7 cellular contexts compared by ENCODE assay signal in the genomic region with DNA sequence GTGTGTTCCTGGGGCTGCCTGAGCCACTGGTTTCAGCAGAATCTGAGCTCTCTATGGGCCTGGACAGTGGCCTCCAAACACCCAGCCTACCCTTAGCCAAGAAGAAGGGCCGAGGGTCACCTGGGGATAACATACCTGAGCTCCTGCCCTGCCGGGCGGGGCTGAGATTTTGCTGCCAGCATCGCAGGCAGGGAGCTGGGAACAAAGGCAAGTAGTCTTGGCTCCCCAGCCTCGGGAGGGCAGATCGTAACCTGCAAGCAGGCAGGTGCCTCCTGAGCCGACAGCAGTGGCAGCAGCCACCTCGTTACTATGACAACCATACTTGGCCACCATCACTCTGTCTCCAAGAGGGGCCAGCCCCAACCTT. TPM values are rescaled to one million over a fixed set of nuclear protein-coding genes. Genes with fewer than 3 reads are reported as not detected.
A peak's percentile ranks its signal among the peaks of the same experiment; 100 is the strongest.
DNase-seq lines count a peak whose midpoint lies in the region; ATAC-seq, FAIRE-seq and TF ChIP-seq lines count a peak whose summit lies in the region.

No MANE protein-coding gene starts in this region.

- WGBS in esophagus, 2 donors = 42 to 53% methylated on average over 8 of the region's 8 CpGs
- 25 to 61% (median 27%) methylated on average over 8 of the region's 8 CpGs for WGBS in small intestine, 3 donors

- no peaks in the 10 kb centered on the region for H3K79me2 ChIP-seq in GM23338 (replicated peaks; ENCODE audit: insufficient read depth)

- H3K4me1 ChIP-seq in GM23338 (ENCODE audit: insufficient read depth) (no peaks in the 10 kb centered on the region), esophagus (ENCODE audit: control insufficient read depth in 2 of 2, insufficient read depth in 2 of 2, low read length in 1 of 2) (peaks cover 16 to 40% of the 10 kb centered on the region in 2 donors), small intestine (ENCODE audit: control insufficient read depth in 2 of 2, insufficient read depth in 1 of 2, low read depth in 1 of 2, low read length in 1 of 2) (peaks cover 2 to 27% of the 10 kb centered on the region in 2 donors)

- no peak for TF ChIP-seq CTCF in GM23338 (conservative IDR thresholded peaks at IDR 0.05; ENCODE audit: low read depth in 2 of 2)

- H3K9me3 ChIP-seq in esophagus (ENCODE audit: control insufficient read depth in 2 of 2, insufficient read depth in 1 of 2, low read depth in 1 of 2, low read length in 1 of 2) (no peaks in the 10 kb centered on the region), small intestine (ENCODE audit: control insufficient read depth, low read depth) (no peaks in the 10 kb centered on the region)

- no peak overlapping the region for H3K4me3 ChIP-seq in GM23338
- H3K4me3 ChIP-seq in esophagus (ENCODE audit: low read depth in 1 of 2, low read length in 2 of 2) = no peak overlapping the region
- no peak overlapping the region for H3K4me3 ChIP-seq in small intestine (ENCODE audit: low read depth in 1 of 2, low read length in 2 of 2)

- H3K4me2 ChIP-seq in GM23338 = no peak overlapping the region

- no peak overlapping the region for H2AFZ ChIP-seq in GM23338

- no peak for DNase-seq in GM23338 (ENCODE audit: low spot score)
- DNase-seq in NCI-H774 (lab: John Stamatoyannopoulos, UW) = peak; percentile 44
- peak; percentile 91 for DNase-seq in small intestine
- no peak for DNase-seq in SIG-M5 treated with dmso at 0.1 percent for 504 hours (lab: John Stamatoyannopoulos, UW; ENCODE audit: unreplicated experiment)
- DNase-seq in NCI-H2081 treated with DMSO at 0.1 percent for 48 hours (lab: John Stamatoyannopoulos, UW) = no peak
- no peak for DNase-seq in 8988T

- H3K27me3 ChIP-seq in GM23338 (ENCODE audit: insufficient read depth) (no peaks in the 10 kb centered on the region), esophagus (ENCODE audit: control insufficient read depth in 1 of 2, insufficient read depth in 2 of 2, low read length in 2 of 2) (no peaks in the 10 kb centered on the region), small intestine (ENCODE audit: control insufficient read depth in 2 of 2, insufficient read depth in 2 of 2, low read length in 2 of 2) (no peaks in the 10 kb centered on the region)

- H3K9me2 ChIP-seq in GM23338 (ENCODE audit: insufficient read depth) = no peaks in the 10 kb centered on the region

- H3F3A ChIP-seq in GM23338 (replicated peaks; ENCODE audit: low read depth) = peaks cover 14% of the 10 kb centered on the region

- H3K4me3 Mint-ChIP-seq in GM23338 = no peak overlapping the region

- H4K20me1 ChIP-seq in GM23338 (replicated peaks; ENCODE audit: insufficient read depth) = no peaks in the 10 kb centered on the region

- H3K27ac Mint-ChIP-seq in GM23338 = no peak overlapping the region

- H3K36me3 ChIP-seq in GM23338 (ENCODE audit: insufficient read depth) (no peaks in the 10 kb centered on the region), esophagus (ENCODE audit: control insufficient read depth in 2 of 2, insufficient read depth in 2 of 2, low read length in 1 of 2) (no peaks in the 10 kb centered on the region), small intestine (ENCODE audit: control insufficient read depth in 2 of 2, insufficient read depth in 2 of 2, low read length in 2 of 2) (no peaks in the 10 kb centered on the region)

- peak; percentile 59 for ATAC-seq in GM23338

- peaks cover 2% of the 10 kb centered on the region for H3K27me3 Mint-ChIP-seq in GM23338 (ENCODE audit: insufficient read depth, low read depth, poor library complexity)

- no peaks in the 10 kb centered on the region for H3K9me3 Mint-ChIP-seq in GM23338

- no peak overlapping the region for H3K27ac ChIP-seq in GM23338 (ENCODE audit: low read depth)
- peak overlapping the region; percentile 96 to 98 for H3K27ac ChIP-seq in esophagus (ENCODE audit: low read depth in 2 of 2, low read length in 1 of 2)
- H3K27ac ChIP-seq in small intestine (ENCODE audit: low read depth in 1 of 2, low read length in 1 of 2) = peak overlapping the region; percentile 93 to 96

- no peak for FAIRE-seq in small intestine (lab: Jason Lieb, UNC)

- H3K4me1 Mint-ChIP-seq in GM23338 = peaks cover 7% of the 10 kb centered on the region; the same call in 1 of the 3 replicates

- H3K36me3 Mint-ChIP-seq in GM23338 (ENCODE audit: low read depth) = no peaks in the 10 kb centered on the region

TF ChIP-seq in GM23338, 12 proteins besides CTCF, POLR2A, EP300 and RAD21 (continues in another document):
- TF ChIP-seq CREB1 (CRISPR knock-in tag; IDR thresholded peaks at IDR 0.05; ENCODE audit: low read depth) (no peak), EZH2 (IDR thresholded peaks at IDR 0.05; ENCODE audit: low read depth, unreplicated experiment) (no peak), ZNF114 (CRISPR knock-in tag; IDR thresholded peaks at IDR 0.05) (no peak), EZH2phosphoT487 (IDR thresholded peaks at IDR 0.05; ENCODE audit: unreplicated experiment) (no peak), STAT1 (IDR thresholded peaks at IDR 0.05; ENCODE audit: unreplicated experiment) (no peak), JUNB (IDR thresholded peaks at IDR 0.05; ENCODE audit: unreplicated experiment) (no peak), ZNF331 (CRISPR knock-in tag; IDR thresholded peaks at IDR 0.05; ENCODE audit: low read depth) (no peak), POLR2AphosphoS5 (IDR thresholded peaks at IDR 0.05; ENCODE audit: low read depth) (no peak), NANOG (IDR thresholded peaks at IDR 0.05; ENCODE audit: borderline replicate concordance) (no peak)
- TF ChIP-seq, protein P1, sequence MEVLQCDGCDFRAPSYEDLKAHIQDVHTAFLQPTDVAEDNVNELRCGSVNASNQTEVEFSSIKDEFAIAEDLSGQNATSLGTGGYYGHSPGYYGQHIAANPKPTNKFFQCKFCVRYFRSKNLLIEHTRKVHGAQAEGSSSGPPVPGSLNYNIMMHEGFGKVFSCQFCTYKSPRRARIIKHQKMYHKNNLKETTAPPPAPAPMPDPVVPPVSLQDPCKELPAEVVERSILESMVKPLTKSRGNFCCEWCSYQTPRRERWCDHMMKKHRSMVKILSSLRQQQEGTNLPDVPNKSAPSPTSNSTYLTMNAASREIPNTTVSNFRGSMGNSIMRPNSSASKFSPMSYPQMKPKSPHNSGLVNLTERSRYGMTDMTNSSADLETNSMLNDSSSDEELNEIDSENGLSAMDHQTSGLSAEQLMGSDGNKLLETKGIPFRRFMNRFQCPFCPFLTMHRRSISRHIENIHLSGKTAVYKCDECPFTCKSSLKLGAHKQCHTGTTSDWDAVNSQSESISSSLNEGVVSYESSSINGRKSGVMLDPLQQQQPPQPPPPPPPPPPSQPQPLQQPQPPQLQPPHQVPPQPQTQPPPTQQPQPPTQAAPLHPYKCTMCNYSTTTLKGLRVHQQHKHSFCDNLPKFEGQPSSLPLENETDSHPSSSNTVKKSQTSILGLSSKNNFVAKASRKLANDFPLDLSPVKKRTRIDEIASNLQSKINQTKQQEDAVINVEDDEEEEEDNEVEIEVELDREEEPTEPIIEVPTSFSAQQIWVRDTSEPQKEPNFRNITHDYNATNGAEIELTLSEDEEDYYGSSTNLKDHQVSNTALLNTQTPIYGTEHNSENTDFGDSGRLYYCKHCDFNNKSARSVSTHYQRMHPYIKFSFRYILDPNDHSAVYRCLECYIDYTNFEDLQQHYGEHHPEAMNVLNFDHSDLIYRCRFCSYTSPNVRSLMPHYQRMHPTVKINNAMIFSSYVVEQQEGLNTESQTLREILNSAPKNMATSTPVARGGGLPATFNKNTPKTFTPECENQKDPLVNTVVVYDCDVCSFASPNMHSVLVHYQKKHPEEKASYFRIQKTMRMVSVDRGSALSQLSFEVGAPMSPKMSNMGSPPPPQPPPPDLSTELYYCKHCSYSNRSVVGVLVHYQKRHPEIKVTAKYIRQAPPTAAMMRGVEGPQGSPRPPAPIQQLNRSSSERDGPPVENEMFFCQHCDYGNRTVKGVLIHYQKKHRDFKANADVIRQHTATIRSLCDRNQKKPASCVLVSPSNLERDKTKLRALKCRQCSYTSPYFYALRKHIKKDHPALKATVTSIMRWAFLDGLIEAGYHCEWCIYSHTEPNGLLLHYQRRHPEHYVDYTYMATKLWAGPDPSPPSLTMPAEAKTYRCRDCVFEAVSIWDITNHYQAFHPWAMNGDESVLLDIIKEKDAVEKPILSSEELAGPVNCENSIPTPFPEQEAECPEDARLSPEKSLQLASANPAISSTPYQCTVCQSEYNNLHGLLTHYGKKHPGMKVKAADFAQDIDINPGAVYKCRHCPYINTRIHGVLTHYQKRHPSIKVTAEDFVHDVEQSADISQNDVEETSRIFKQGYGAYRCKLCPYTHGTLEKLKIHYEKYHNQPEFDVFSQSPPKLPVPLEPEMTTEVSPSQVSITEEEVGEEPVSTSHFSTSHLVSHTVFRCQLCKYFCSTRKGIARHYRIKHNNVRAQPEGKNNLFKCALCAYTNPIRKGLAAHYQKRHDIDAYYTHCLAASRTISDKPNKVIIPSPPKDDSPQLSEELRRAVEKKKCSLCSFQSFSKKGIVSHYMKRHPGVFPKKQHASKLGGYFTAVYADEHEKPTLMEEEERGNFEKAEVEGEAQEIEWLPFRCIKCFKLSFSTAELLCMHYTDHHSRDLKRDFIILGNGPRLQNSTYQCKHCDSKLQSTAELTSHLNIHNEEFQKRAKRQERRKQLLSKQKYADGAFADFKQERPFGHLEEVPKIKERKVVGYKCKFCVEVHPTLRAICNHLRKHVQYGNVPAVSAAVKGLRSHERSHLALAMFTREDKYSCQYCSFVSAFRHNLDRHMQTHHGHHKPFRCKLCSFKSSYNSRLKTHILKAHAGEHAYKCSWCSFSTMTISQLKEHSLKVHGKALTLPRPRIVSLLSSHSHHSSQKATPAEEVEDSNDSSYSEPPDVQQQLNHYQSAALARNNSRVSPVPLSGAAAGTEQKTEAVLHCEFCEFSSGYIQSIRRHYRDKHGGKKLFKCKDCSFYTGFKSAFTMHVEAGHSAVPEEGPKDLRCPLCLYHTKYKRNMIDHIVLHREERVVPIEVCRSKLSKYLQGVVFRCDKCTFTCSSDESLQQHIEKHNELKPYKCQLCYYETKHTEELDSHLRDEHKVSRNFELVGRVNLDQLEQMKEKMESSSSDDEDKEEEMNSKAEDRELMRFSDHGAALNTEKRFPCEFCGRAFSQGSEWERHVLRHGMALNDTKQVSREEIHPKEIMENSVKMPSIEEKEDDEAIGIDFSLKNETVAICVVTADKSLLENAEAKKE (CRISPR knock-in tag; IDR thresholded peaks at IDR 0.05) = no peak
- TF ChIP-seq, protein P2, sequence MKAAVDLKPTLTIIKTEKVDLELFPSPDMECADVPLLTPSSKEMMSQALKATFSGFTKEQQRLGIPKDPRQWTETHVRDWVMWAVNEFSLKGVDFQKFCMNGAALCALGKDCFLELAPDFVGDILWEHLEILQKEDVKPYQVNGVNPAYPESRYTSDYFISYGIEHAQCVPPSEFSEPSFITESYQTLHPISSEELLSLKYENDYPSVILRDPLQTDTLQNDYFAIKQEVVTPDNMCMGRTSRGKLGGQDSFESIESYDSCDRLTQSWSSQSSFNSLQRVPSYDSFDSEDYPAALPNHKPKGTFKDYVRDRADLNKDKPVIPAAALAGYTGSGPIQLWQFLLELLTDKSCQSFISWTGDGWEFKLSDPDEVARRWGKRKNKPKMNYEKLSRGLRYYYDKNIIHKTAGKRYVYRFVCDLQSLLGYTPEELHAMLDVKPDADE (IDR thresholded peaks at IDR 0.05) = no peak

RNA-seq across cellular contexts. Expression of a gene that starts 54.7 kb away (rescaled TPM):
- total RNA-seq in GM23338 (2014; rRNA removed; shearing (Covaris generic)) = 138 and 159 TPM in 2 replicates
- 116 and 138 TPM in 2 replicates for polyA plus RNA-seq in GM23338 (2016; fragmentation: Nextera tagmentation; extraction: Ambion mirVana)
- 10 to 100 TPM; 43.4 to 61.1 TPM for polyA plus RNA-seq in esophagus
- 10 to 100 TPM; 44.1 to 91.6 (median 61.6) TPM for polyA plus RNA-seq in small intestine

Comparison
In these comparisons a context has a peak if more than half of its experiments do, and no peak if none do; other contexts are left out.
1. DNase-seq: peak in NCI-H774 (single experiment) and small intestine (single experiment); none in GM23338 (single experiment), SIG-M5 treated with dmso at 0.1 percent for 504 hours (single experiment), NCI-H2081 treated with DMSO at 0.1 percent for 48 hours (single experiment) and 8988T (single experiment).